Comparison of ENCODE assay signal across 8 cellular contexts in the genomic region with DNA sequence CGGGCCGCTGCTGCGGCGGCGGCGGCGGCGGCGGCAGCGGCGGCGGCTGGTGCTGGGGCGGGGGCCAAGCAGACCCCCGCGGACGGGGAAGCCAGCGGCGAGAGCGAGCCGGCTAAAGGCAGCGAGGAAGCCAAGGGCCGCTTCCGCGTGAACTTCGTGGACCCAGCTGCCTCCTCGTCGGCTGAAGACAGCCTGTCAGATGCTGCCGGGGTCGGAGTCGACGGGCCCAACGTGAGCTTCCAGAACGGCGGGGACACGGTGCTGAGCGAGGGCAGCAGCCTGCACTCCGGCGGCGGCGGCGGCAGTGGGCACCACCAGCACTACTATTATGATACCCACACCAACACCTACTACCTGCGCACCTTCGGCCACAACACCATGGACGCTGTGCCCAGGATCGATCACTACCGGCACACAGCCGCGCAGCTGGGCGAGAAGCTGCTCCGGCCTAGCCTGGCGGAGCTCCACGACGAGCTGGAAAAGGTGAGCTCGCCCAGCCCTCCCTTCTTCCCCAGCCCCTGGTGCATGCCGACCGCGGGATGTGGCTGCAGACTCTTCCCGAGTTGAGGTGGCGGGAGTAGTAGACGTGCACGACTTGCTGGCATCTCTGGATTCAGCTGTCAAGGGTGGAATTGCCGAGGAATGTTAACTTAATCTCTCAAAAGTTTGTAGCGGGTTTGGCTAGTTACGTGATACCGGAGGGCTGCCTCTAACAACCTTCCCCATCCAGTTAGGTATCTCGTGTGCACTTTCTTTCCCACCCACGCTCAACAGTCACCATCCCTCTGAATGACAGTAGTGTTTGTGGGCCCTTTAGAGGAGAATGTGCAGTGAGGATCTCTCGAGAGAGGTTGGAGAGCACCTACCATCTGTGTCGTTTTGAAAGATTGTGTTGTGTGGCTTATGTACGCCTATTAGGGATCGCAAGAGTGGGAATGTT. TPM values are rescaled to one million over a fixed set of nuclear protein-coding genes. Genes with fewer than 3 reads are reported as not detected.
DNase-seq lines count a peak whose midpoint lies in the region; ATAC-seq and TF ChIP-seq lines count a peak whose summit lies in the region.

No MANE protein-coding gene starts in this region.

- H3K9me3 Mint-ChIP-seq in activated CD8-positive, alpha-beta T cell treated with anti-CD3 and anti-CD28 coated beads, Interleukin-2, amount 10 ng/mL, durations not matched to agents 7 days and 5 days (ENCODE audit: insufficient read depth) = no peaks in the 10 kb centered on the region

- CTCF ChIA-PET in activated CD8-positive, alpha-beta T cell treated with anti-CD3 and anti-CD28 coated beads, Interleukin-2, amount 10 ng/mL, durations not matched to agents 7 days and 5 days (lab: Charles Lee) = interaction anchor here (0.8 to 2.0 kb wide), 6 partner anchors 8 to 1010 kb away, joined by 3 to 6 read pairs (median 3); partner anchors contain the start of gene ISOC1

- peak overlapping the region; percentile 98 for H3K56ac ChIP-seq in mesendoderm (ENCODE audit: low read length)

- H3K4me3 Mint-ChIP-seq in activated CD8-positive, alpha-beta T cell treated with anti-CD3 and anti-CD28 coated beads, Interleukin-2, amount 10 ng/mL, durations not matched to agents 7 days and 5 days = peak overlapping the region; percentile 80

- peak overlapping the region; percentile 96 for H3K4me2 ChIP-seq in mesendoderm (ENCODE audit: low read length)

- H2AK5ac ChIP-seq in mesendoderm (ENCODE audit: low read length) = no peak overlapping the region

- peak overlapping the region; percentile 83 for H3K9ac ChIP-seq in mesendoderm (ENCODE audit: low read length)

- H3K27ac Mint-ChIP-seq in activated CD8-positive, alpha-beta T cell treated with anti-CD3 and anti-CD28 coated beads, Interleukin-2, amount 10 ng/mL, durations not matched to agents 7 days and 5 days = peak overlapping the region; percentile 55

- H3K36me3 Mint-ChIP-seq in activated CD8-positive, alpha-beta T cell treated with anti-CD3 and anti-CD28 coated beads, Interleukin-2, amount 10 ng/mL, durations not matched to agents 7 days and 5 days (ENCODE audit: low read depth) = peaks cover 18% of the 10 kb centered on the region

- H3K27me3 Mint-ChIP-seq in activated CD8-positive, alpha-beta T cell treated with anti-CD3 and anti-CD28 coated beads, Interleukin-2, amount 10 ng/mL, durations not matched to agents 7 days and 5 days (ENCODE audit: low read depth) = no peaks in the 10 kb centered on the region

- H3K4me3 ChIP-seq in GM08714 (ENCODE audit: low read length) (peak overlapping the region; percentile 90), NB4 (ENCODE audit: low read depth, low read length) (peak overlapping the region; percentile 60), mesendoderm (ENCODE audit: low read length) (peak overlapping the region; percentile 83)
- H3K4me3 ChIP-seq in effector memory CD4-positive, alpha-beta T cell (ENCODE audit: insufficient read depth, low read depth, low read length, poor library complexity, severe bottlenecking) = peak overlapping the region; percentile 91

- no peak overlapping the region for H2BK120ac ChIP-seq in mesendoderm (ENCODE audit: low read depth, low read length)

- H2BK15ac ChIP-seq in mesendoderm (replicated peaks; ENCODE audit: low read depth) = no peak overlapping the region

- no peak overlapping the region for H3K4ac ChIP-seq in mesendoderm (ENCODE audit: low read depth, low read length)

- H3K4me1 Mint-ChIP-seq in activated CD8-positive, alpha-beta T cell treated with anti-CD3 and anti-CD28 coated beads, Interleukin-2, amount 10 ng/mL, durations not matched to agents 7 days and 5 days (ENCODE audit: low read depth) = peaks cover 46% of the 10 kb centered on the region

- DNase-seq in HCEC 1CT (peak; percentile 25), NB4 (ENCODE audit: low read depth) (peak; percentile 49), mesendoderm (peak; percentile 51), SKM-1 treated with dmso at 0.1 percent for 144 hours (lab: John Stamatoyannopoulos, UW; ENCODE audit: unreplicated experiment) (no peak)
- DNase-seq in activated CD8-positive, alpha-beta T cell treated with anti-CD3 and anti-CD28 coated beads, Interleukin-2, amount 10 ng/mL, durations not matched to agents 7 days and 5 days = peak; percentile 61
- peak; percentile 19 to 26 (median 21) for DNase-seq in effector memory CD4-positive, alpha-beta T cell
- peak; percentile 15 to 27 for DNase-seq in stimulated activated CD8-positive, alpha-beta memory T cell treated with anti-CD3 and anti-CD28 coated beads, Interleukin-15, amount 100 ng/mL, for 48 hours (ENCODE audit: low read depth in 2 of 2)

- no peak for TF ChIP-seq POLR2A in NB4 (IDR thresholded peaks at IDR 0.05; ENCODE audit: extremely low read depth, insufficient read length)

- peaks cover 20% of the 10 kb centered on the region for H3K4me1 ChIP-seq in effector memory CD4-positive, alpha-beta T cell (ENCODE audit: control insufficient read depth, insufficient read depth, low read length, poor library complexity, severe bottlenecking)
- H3K4me1 ChIP-seq in mesendoderm (ENCODE audit: control insufficient read depth, low read depth, low read length) = peaks cover 4% of the 10 kb centered on the region

- peak overlapping the region; percentile 80 for H3K23ac ChIP-seq in mesendoderm (ENCODE audit: low read length)

- peaks cover 1% of the 10 kb centered on the region for H3K79me2 ChIP-seq in mesendoderm (ENCODE audit: control insufficient read depth, insufficient read depth, low read length)

- H4K5ac ChIP-seq in mesendoderm (ENCODE audit: low read length) = no peak overlapping the region

- WGBS in mesendoderm (ENCODE audit: extremely low coverage, insufficient coverage, low lambda C conversion rate) = no CpG with 5 or more reads among the region's 71 CpGs

- TF ChIP-seq CTCF in NB4 (IDR thresholded peaks at IDR 0.05; ENCODE audit: low read depth, low read length) = no peak

- H3K9me3 ChIP-seq in effector memory CD4-positive, alpha-beta T cell (ENCODE audit: control insufficient read depth, low read length) = no peaks in the 10 kb centered on the region

- POLR2A ChIA-PET in activated CD8-positive, alpha-beta T cell treated with anti-CD3 and anti-CD28 coated beads, Interleukin-2, amount 10 ng/mL, durations not matched to agents 7 days and 5 days (lab: Charles Lee) = interaction anchor here (0.5 to 1.2 kb wide), 3 partner anchors 17 to 87 kb away, joined by 3 to 5 read pairs (median 4); no protein-coding TSS in a partner anchor

- peaks cover 6% of the 10 kb centered on the region for H3K79me1 ChIP-seq in mesendoderm (ENCODE audit: low read length)

- no peak overlapping the region for H3K18ac ChIP-seq in mesendoderm (ENCODE audit: low read length)

- peak overlapping the region; percentile 86 for H3K27ac ChIP-seq in effector memory CD4-positive, alpha-beta T cell (ENCODE audit: insufficient read depth, low read length, poor library complexity, severe bottlenecking)
- no peak overlapping the region for H3K27ac ChIP-seq in mesendoderm (ENCODE audit: low read depth, low read length)

- peak; percentile 14 for ATAC-seq in activated CD8-positive, alpha-beta T cell treated with anti-CD3 and anti-CD28 coated beads, Interleukin-2, amount 10 ng/mL, durations not matched to agents 7 days and 5 days

- no peaks in the 10 kb centered on the region for H3K27me3 ChIP-seq in effector memory CD4-positive, alpha-beta T cell (replicated peaks; ENCODE audit: control insufficient read depth, insufficient read depth, low read length, poor library complexity, severe bottlenecking)
- no peaks in the 10 kb centered on the region for H3K27me3 ChIP-seq in mesendoderm (ENCODE audit: insufficient read depth, low read length, poor library complexity)

- no peak overlapping the region for H2BK5ac ChIP-seq in mesendoderm (ENCODE audit: low read length)

- H4K8ac ChIP-seq in mesendoderm (ENCODE audit: low read depth, low read length) = no peak overlapping the region

- H3K36me3 ChIP-seq in effector memory CD4-positive, alpha-beta T cell (ENCODE audit: control insufficient read depth, insufficient read depth, low read length) = no peaks in the 10 kb centered on the region
- no peaks in the 10 kb centered on the region for H3K36me3 ChIP-seq in mesendoderm (ENCODE audit: control insufficient read depth, insufficient read depth, low read length)

RNA-seq across cellular contexts. Expression of gene SLC12A2, which starts 0.9 kb away (rescaled TPM):
- total RNA-seq in activated CD8-positive, alpha-beta T cell treated with anti-CD3 and anti-CD28 coated beads, Interleukin-2, amount 10 ng/mL, durations not matched to agents 7 days and 5 days = 10 to 100 TPM; 13.4 to 17.0 TPM
- polyA plus RNA-seq in mesendoderm (2013, experiment 1 of 2) = 11.1 TPM
- 9.6 TPM for polyA plus RNA-seq in mesendoderm (2013, experiment 2 of 2)
